ENCODE assay signal across 18 cellular contexts in genomic region chr10:64396105-64396504, GRCh38.
A peak's percentile ranks its signal among the peaks of the same experiment; 100 is the strongest.
DNase-seq lines count a peak whose midpoint lies in the region; ATAC-seq and TF ChIP-seq lines count a peak whose summit lies in the region.
"Had no signal": no experiment of that assay in that cellular context is flagged by ENCODE, and none has a peak within 500 bp of the region (broad histone marks: within the 10 kb centered on the region; RNA-seq: fewer than 3 reads in every experiment).

No MANE protein-coding gene starts in this region.

- H3K4me3 ChIP-seq in fibroblast of villous mesenchyme (ENCODE audit: low read depth, low read length) (no peak overlapping the region), skeletal muscle cell (ENCODE audit: low read depth, low read length) (no peak overlapping the region)
- H3K4me3 ChIP-seq: psoas muscle had no signal

- no peaks in the 10 kb centered on the region for H3K36me3 Mint-ChIP-seq in activated CD4-positive, alpha-beta T cell treated with anti-CD3 and anti-CD28 coated beads for 36 hours (ENCODE audit: low read depth)

- H3K4me3 Mint-ChIP-seq in activated CD4-positive, alpha-beta T cell treated with anti-CD3 and anti-CD28 coated beads for 36 hours = no peak overlapping the region
- H3K4me3 Mint-ChIP-seq: activated T-cell treated with anti-CD3 and anti-CD28 coated beads, Interleukin-2, amount 50 U/mL, for 24 hours; endodermal cell had no signal

- H3K9me3 Mint-ChIP-seq in activated CD4-positive, alpha-beta T cell treated with anti-CD3 and anti-CD28 coated beads for 36 hours (ENCODE audit: low read depth) = no peaks in the 10 kb centered on the region

- no peaks in the 10 kb centered on the region for H3K27me3 Mint-ChIP-seq in activated CD4-positive, alpha-beta T cell treated with anti-CD3 and anti-CD28 coated beads for 36 hours
- H3K27me3 Mint-ChIP-seq: activated T-cell treated with anti-CD3 and anti-CD28 coated beads, Interleukin-2, amount 50 U/mL, for 24 hours had no signal

- peak; percentile 10 for DNase-seq in GM04504 (ENCODE audit: low read depth)
- peak; percentile 14 for DNase-seq in fibroblast of villous mesenchyme (ENCODE audit: low read depth)
- peak; percentile 35 for DNase-seq in skeletal muscle cell (ENCODE audit: low read depth)
- DNase-seq in Ammon's horn (ENCODE audit: low spot score) = no peak
- DNase-seq in NCI-H510A treated with DMSO at 0.1 percent for 48 hours (lab: John Stamatoyannopoulos, UW) = no peak
- DNase-seq in activated CD4-positive, alpha-beta T cell treated with anti-CD3 and anti-CD28 coated beads for 36 hours = no peak
- DNase-seq: activated CD4-positive, alpha-beta T cell treated with anti-CD3 and anti-CD28 coated beads for 1 hour; activated T-cell treated with anti-CD3 and anti-CD28 coated beads, Interleukin-2, amount 50 U/mL, for 24 hours; anterior cingulate cortex; endodermal cell; hippocampal formation; midbrain; NCI-H2171; psoas muscle; stimulated activated CD4-positive, alpha-beta T cell treated with anti-CD3 and anti-CD28 coated beads, Interleukin-4, amount 100 ng/mL, for 24 hours; stimulated activated naive CD4-positive, alpha-beta T cell had no signal

- CTCF ChIA-PET in activated CD4-positive, alpha-beta T cell treated with anti-CD3 and anti-CD28 coated beads for 36 hours (lab: Charles Lee) = interaction anchor here (1.2 kb wide), 1 partner anchor 234 kb away, joined by 3 read pairs; no protein-coding TSS in a partner anchor

- TF ChIP-seq CTCF in fibroblast of villous mesenchyme (IDR thresholded peaks at IDR 0.05; ENCODE audit: insufficient read depth, low read depth, low read length) = no peak

- H3K4me1 Mint-ChIP-seq in activated CD4-positive, alpha-beta T cell treated with anti-CD3 and anti-CD28 coated beads for 36 hours = no peaks in the 10 kb centered on the region

- intact Hi-C loops in activated CD4-positive, alpha-beta T cell treated with anti-CD3 and anti-CD28 coated beads for 36 hours (cut with DNase I, micrococcal nuclease) = no loop called here

- POLR2A ChIA-PET in activated CD4-positive, alpha-beta T cell treated with anti-CD3 and anti-CD28 coated beads for 36 hours (lab: Charles Lee) = no interaction called here

- no peak overlapping the region for H3K27ac Mint-ChIP-seq in activated CD4-positive, alpha-beta T cell treated with anti-CD3 and anti-CD28 coated beads for 36 hours
- H3K27ac Mint-ChIP-seq: activated T-cell treated with anti-CD3 and anti-CD28 coated beads, Interleukin-2, amount 50 U/mL, for 24 hours; endodermal cell had no signal

- ATAC-seq in SK-N-SH treated with all-trans-retinoic acid at 6 μM for 48 hours (peak; percentile 90), HG03097 (IDR thresholded peaks at IDR 0.05; ENCODE audit: low FRiP score, unreplicated experiment) (no peak)
- ATAC-seq in activated CD4-positive, alpha-beta T cell treated with anti-CD3 and anti-CD28 coated beads for 36 hours = no peak
- ATAC-seq: psoas muscle had no signal

TF ChIP-seq in SK-N-SH treated with all-trans-retinoic acid at 6 μM for 48 hours, 23 proteins besides CTCF, POLR2A, EP300 and RAD21:
- TF ChIP-seq PATZ1 (CRISPR knock-in tag; IDR thresholded peaks at IDR 0.05; ENCODE audit: borderline replicate concordance) = no peak
- no peak for TF ChIP-seq SNAI2 (CRISPR knock-in tag; IDR thresholded peaks at IDR 0.05)
- TF ChIP-seq CREB5 (CRISPR knock-in tag; IDR thresholded peaks at IDR 0.05; ENCODE audit: low read depth) = peak; percentile 83; the same call in 1 of the 2 replicates
- peak; percentile 23; the same call in 1 of the 2 replicates for TF ChIP-seq ZNF8 (CRISPR knock-in tag; IDR thresholded peaks at IDR 0.05)
- TF ChIP-seq ISL1 (CRISPR knock-in tag; IDR thresholded peaks at IDR 0.05) = peak; percentile 87

Comparison
In these comparisons a context has a peak if more than half of its experiments do, and no peak if none do; other contexts are left out.
1. DNase-seq: peak in GM04504 (single experiment), fibroblast of villous mesenchyme (single experiment) and skeletal muscle cell (single experiment); none in Ammon's horn (single experiment), NCI-H510A treated with DMSO at 0.1 percent for 48 hours (single experiment) and activated CD4-positive, alpha-beta T cell treated with anti-CD3 and anti-CD28 coated beads for 36 hours (single experiment).